12 cellular contexts compared by ENCODE assay signal in the genomic region with DNA sequence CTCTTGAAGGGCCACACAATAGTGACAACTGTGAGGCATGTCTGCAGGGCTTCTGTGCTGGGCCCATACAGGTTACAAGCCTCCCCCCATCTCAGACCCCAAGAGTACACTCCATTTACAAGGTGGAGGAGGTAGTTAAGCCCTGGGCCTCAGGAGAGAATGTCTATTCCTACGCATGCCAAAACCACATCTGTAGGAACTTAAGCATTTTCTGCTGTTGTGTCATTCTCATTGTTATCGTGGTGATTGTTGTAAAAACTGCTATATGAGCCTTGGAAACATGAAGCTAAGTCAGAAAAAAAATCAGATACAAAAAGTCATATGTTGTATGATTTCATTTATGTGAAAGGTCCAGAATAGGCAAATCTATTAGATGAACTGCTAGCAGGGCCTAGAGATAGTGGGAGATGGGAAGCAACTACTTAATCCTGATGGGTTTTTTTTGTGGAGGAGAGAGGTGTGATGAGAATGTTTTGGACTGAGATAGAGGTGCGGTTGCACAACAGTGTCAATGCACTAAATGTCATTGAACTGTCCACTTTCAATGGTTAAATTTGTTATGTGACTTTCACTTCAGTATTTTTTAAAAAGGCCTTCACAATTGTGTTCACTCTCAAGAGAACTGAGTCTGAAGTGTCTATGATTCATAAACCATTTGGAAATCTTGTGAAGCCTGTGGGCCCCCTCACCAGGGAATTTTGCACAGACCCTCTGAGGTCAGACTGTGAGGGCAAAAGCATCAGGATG. TPM values are rescaled to one million over a fixed set of nuclear protein-coding genes. Genes with fewer than 3 reads are reported as not detected.
DNase-seq lines count a peak whose midpoint lies in the region; ATAC-seq and TF ChIP-seq lines count a peak whose summit lies in the region.
"Had no signal": no experiment of that assay in that cellular context is flagged by ENCODE, and none has a peak within 500 bp of the region (broad histone marks: within the 10 kb centered on the region; RNA-seq: fewer than 3 reads in every experiment).

No MANE protein-coding gene starts in this region.

- peaks cover 7% of the 10 kb centered on the region for H3K4me1 Mint-ChIP-seq in osteocyte (ENCODE audit: unreplicated experiment)
- H3K4me1 Mint-ChIP-seq in activated naive CD8-positive, alpha-beta T cell treated with anti-CD3 and anti-CD28 coated beads for 36 hours = peaks cover 13% of the 10 kb centered on the region

- in situ Hi-C loops in astrocyte of the spinal cord (cut with HindIII; ENCODE audit: low sequenced_read_pairs) = no loop called here

- ATAC-seq in GM18519 (IDR thresholded peaks at IDR 0.05; ENCODE audit: low FRiP score, unreplicated experiment) = no peak
- no peak for ATAC-seq in GM19023 (IDR thresholded peaks at IDR 0.05; ENCODE audit: unreplicated experiment)

- no peak overlapping the region for H3K4me3 Mint-ChIP-seq in osteocyte (ENCODE audit: unreplicated experiment)
- no peak overlapping the region for H3K4me3 Mint-ChIP-seq in activated naive CD8-positive, alpha-beta T cell treated with anti-CD3 and anti-CD28 coated beads for 36 hours

- no peak overlapping the region for H3K27ac Mint-ChIP-seq in osteocyte (ENCODE audit: unreplicated experiment)
- no peak overlapping the region for H3K27ac Mint-ChIP-seq in activated naive CD8-positive, alpha-beta T cell treated with anti-CD3 and anti-CD28 coated beads for 36 hours

- H3K27me3 Mint-ChIP-seq in osteocyte (ENCODE audit: unreplicated experiment) = no peaks in the 10 kb centered on the region
- no peaks in the 10 kb centered on the region for H3K27me3 Mint-ChIP-seq in activated naive CD8-positive, alpha-beta T cell treated with anti-CD3 and anti-CD28 coated beads for 36 hours

- no peaks in the 10 kb centered on the region for H3K36me3 Mint-ChIP-seq in osteocyte (ENCODE audit: unreplicated experiment)
- H3K36me3 Mint-ChIP-seq in activated naive CD8-positive, alpha-beta T cell treated with anti-CD3 and anti-CD28 coated beads for 36 hours = peaks cover 1% of the 10 kb centered on the region

- TF ChIP-seq EP300 in Ishikawa (IDR thresholded peaks at IDR 0.05; ENCODE audit: borderline replicate concordance) = no peak

- H3K9me3 Mint-ChIP-seq in osteocyte (ENCODE audit: unreplicated experiment) = no peaks in the 10 kb centered on the region
- H3K9me3 Mint-ChIP-seq in activated naive CD8-positive, alpha-beta T cell treated with anti-CD3 and anti-CD28 coated beads for 36 hours = peaks cover 6% of the 10 kb centered on the region

- no peak overlapping the region for H3K4me3 ChIP-seq in astrocyte of the spinal cord (ENCODE audit: low read depth, low read length)
- H3K4me3 ChIP-seq: PC-9 had no signal

- TF ChIP-seq RAD21 in Ishikawa (IDR thresholded peaks at IDR 0.05; ENCODE audit: low read depth) = no peak

- no peak for TF ChIP-seq CTCF in astrocyte of the spinal cord (IDR thresholded peaks at IDR 0.05; ENCODE audit: low read depth, low read length)
- TF ChIP-seq CTCF in osteocyte (IDR thresholded peaks at IDR 0.05) = no peak

- DNase-seq in EL (peak; percentile 57), astrocyte of the spinal cord (ENCODE audit: low read depth, low spot score) (peak; percentile 85), osteocyte (ENCODE audit: extremely low spot score, unreplicated experiment) (peak; percentile 10), medulla oblongata (ENCODE audit: extremely low spot score) (no peak)
- no peak for DNase-seq in activated naive CD8-positive, alpha-beta T cell treated with anti-CD3 and anti-CD28 coated beads for 36 hours
- DNase-seq: amygdala, NCI-H2081, PC-9, T1000 had no signal

TF ChIP-seq in Ishikawa, 13 proteins besides CTCF, POLR2A, EP300 and RAD21:
- TF ChIP-seq YY1 (IDR thresholded peaks at IDR 0.05; ENCODE audit: low read depth) (no peak), TEAD4 (IDR thresholded peaks at IDR 0.05) (0 out of 2 replicates have a peak, but pooled peaks have one; percentile 22)

RNA-seq across cellular contexts. Expression of gene RTP3, which starts 3.0 kb away (rescaled TPM):
- not detected in 2 replicates for total RNA-seq in osteocyte
- total RNA-seq in activated naive CD8-positive, alpha-beta T cell treated with anti-CD3 and anti-CD28 coated beads for 36 hours = not detected
- total RNA-seq: PC-9 had no signal

RNA-seq across cellular contexts. Expression of gene LTF, which starts 36.1 kb away (rescaled TPM):
- not detected in 2 replicates for total RNA-seq in osteocyte
- total RNA-seq in activated naive CD8-positive, alpha-beta T cell treated with anti-CD3 and anti-CD28 coated beads for 36 hours = not detected
- total RNA-seq: PC-9 had no signal

Comparison
In these comparisons a context has a peak if more than half of its experiments do, and no peak if none do; other contexts are left out.
1. DNase-seq: peak in EL (single experiment), astrocyte of the spinal cord (single experiment) and osteocyte (single experiment); none in activated naive CD8-positive, alpha-beta T cell treated with anti-CD3 and anti-CD28 coated beads for 36 hours (single experiment) and medulla oblongata (single experiment).